Comparison of ENCODE assay signal across 1 cellular context in genomic region chr10:6891924-6892323, GRCh38.
TF ChIP-seq lines count a peak whose summit lies in the region.

No MANE protein-coding gene starts in this region.

TF ChIP-seq in GM23338, 12 proteins besides CTCF, POLR2A, EP300 and RAD21 (continued from another document):
- no peak for TF ChIP-seq ZNF462 (CRISPR knock-in tag; IDR thresholded peaks at IDR 0.05)
- TF ChIP-seq CREB1 (CRISPR knock-in tag; IDR thresholded peaks at IDR 0.05; ENCODE audit: low read depth): no peak
- no peak for TF ChIP-seq EZH2 (IDR thresholded peaks at IDR 0.05; ENCODE audit: low read depth, unreplicated experiment)
